8 cellular contexts compared by ENCODE assay signal in genomic region chr16:25031441-25032307, GRCh38. TPM values are rescaled to one million over a fixed set of nuclear protein-coding genes. Genes with fewer than 3 reads are reported as not detected.
A peak's percentile ranks its signal among the peaks of the same experiment; 100 is the strongest.
DNase-seq lines count a peak whose midpoint lies in the region; ATAC-seq and TF ChIP-seq lines count a peak whose summit lies in the region.

No MANE protein-coding gene starts in this region.

- no peak overlapping the region for H3K27ac ChIP-seq in ovary
- H3K27ac ChIP-seq in tibial artery = peak overlapping the region; percentile 45 to 73

- no peaks in the 10 kb centered on the region for H3K9me3 Mint-ChIP-seq in activated naive CD8-positive, alpha-beta T cell treated with anti-CD3 and anti-CD28 coated beads, Interleukin-2, amount 10 ng/mL, durations not matched to agents 7 days and 5 days

- peak overlapping the region; percentile 96 for H3K4me3 Mint-ChIP-seq in activated naive CD8-positive, alpha-beta T cell treated with anti-CD3 and anti-CD28 coated beads, Interleukin-2, amount 10 ng/mL, durations not matched to agents 7 days and 5 days

- H3K4me3 ChIP-seq in ovary (peak overlapping the region; percentile 83), tibial artery (peak overlapping the region; percentile 75 to 82)

- H3K36me3 ChIP-seq in ovary = no peaks in the 10 kb centered on the region
- no peaks in the 10 kb centered on the region for H3K36me3 ChIP-seq in tibial artery

- no peak for TF ChIP-seq EP300 in ovary (IDR thresholded peaks at IDR 0.05)

- peak; percentile 98 for ATAC-seq in HG02642 (IDR thresholded peaks at IDR 0.05; ENCODE audit: poor library complexity, unreplicated experiment)
- ATAC-seq in activated naive CD8-positive, alpha-beta T cell treated with anti-CD3 and anti-CD28 coated beads, Interleukin-2, amount 10 ng/mL, durations not matched to agents 7 days and 5 days (ENCODE audit: low read depth) = peak; percentile 100
- ATAC-seq in Right ventricle myocardium superior (ENCODE audit: poor library complexity) = peak; percentile 99

- H3K27me3 Mint-ChIP-seq in activated naive CD8-positive, alpha-beta T cell treated with anti-CD3 and anti-CD28 coated beads, Interleukin-2, amount 10 ng/mL, durations not matched to agents 7 days and 5 days = no peaks in the 10 kb centered on the region

- DNase-seq in NCI-H1105 (lab: John Stamatoyannopoulos, UW) (peak; percentile 92), SKM-1 (lab: John Stamatoyannopoulos, UW; ENCODE audit: unreplicated experiment) (peak; percentile 95), Right ventricle myocardium superior (peak; percentile 90), ovary (peak; percentile 85 to 90 (median 87)), tibial artery (peak; percentile 86 to 93)
- peak; percentile 82 for DNase-seq in activated naive CD8-positive, alpha-beta T cell treated with anti-CD3 and anti-CD28 coated beads, Interleukin-2, amount 10 ng/mL, durations not matched to agents 7 days and 5 days

- no peaks in the 10 kb centered on the region for H3K27me3 ChIP-seq in ovary
- H3K27me3 ChIP-seq in tibial artery = no peaks in the 10 kb centered on the region

- peaks cover 5% of the 10 kb centered on the region for H3K4me1 ChIP-seq in ovary (ENCODE audit: insufficient read depth)
- H3K4me1 ChIP-seq in tibial artery = peaks cover 0 to 28% (median 15%) of the 10 kb centered on the region in 4 donors

- intact Hi-C loops in Right ventricle myocardium superior (cut with DNase I) = no loop called here
- intact Hi-C loops in ovary (cut with DNase I) = no loop called here
- intact Hi-C loops in tibial artery (cut with DNase I; ENCODE audit: low total_unique reads) = loop anchor here (5.0 kb wide), 1 partner anchor 49 kb away; no protein-coding TSS in a partner anchor

- TF ChIP-seq POLR2A in GM10847 (IDR thresholded peaks at IDR 0.05; ENCODE audit: extremely low read depth, insufficient read length) (peak; percentile 67), ovary (IDR thresholded peaks at IDR 0.05) (peak; percentile 16)

- peak overlapping the region; percentile 95 for H3K27ac Mint-ChIP-seq in activated naive CD8-positive, alpha-beta T cell treated with anti-CD3 and anti-CD28 coated beads, Interleukin-2, amount 10 ng/mL, durations not matched to agents 7 days and 5 days

- TF ChIP-seq CTCF in ovary (IDR thresholded peaks at IDR 0.05) = no peak
- no peak for TF ChIP-seq CTCF in tibial artery (IDR thresholded peaks at IDR 0.05)

- H3K36me3 Mint-ChIP-seq in activated naive CD8-positive, alpha-beta T cell treated with anti-CD3 and anti-CD28 coated beads, Interleukin-2, amount 10 ng/mL, durations not matched to agents 7 days and 5 days = no peaks in the 10 kb centered on the region

- peaks cover 28% of the 10 kb centered on the region for H3K4me1 Mint-ChIP-seq in activated naive CD8-positive, alpha-beta T cell treated with anti-CD3 and anti-CD28 coated beads, Interleukin-2, amount 10 ng/mL, durations not matched to agents 7 days and 5 days

- H3K9me3 ChIP-seq in ovary (no peaks in the 10 kb centered on the region), tibial artery (no peaks in the 10 kb centered on the region)

- 1% methylated on average over 51 of the region's 51 CpGs for WGBS in ovary, 3 donors

- POLR2A ChIA-PET in activated naive CD8-positive, alpha-beta T cell treated with anti-CD3 and anti-CD28 coated beads, Interleukin-2, amount 10 ng/mL, durations not matched to agents 7 days and 5 days (lab: Charles Lee) = interaction anchor here (0.6 to 6.0 kb wide), 13 partner anchors 9 to 317 kb away, joined by 3 to 63 read pairs (median 5); partner anchors contain the start of genes ARHGAP17 and LCMT1

RNA-seq across cellular contexts. Expression of gene ARHGAP17, which starts 16.5 kb away (rescaled TPM):
- 10 to 100 TPM; 72.9 to 85.4 TPM for total RNA-seq in activated naive CD8-positive, alpha-beta T cell treated with anti-CD3 and anti-CD28 coated beads, Interleukin-2, amount 10 ng/mL, durations not matched to agents 7 days and 5 days
- 54.8 TPM for total RNA-seq in Right ventricle myocardium superior
- 10 to 100 TPM; 26.8 to 63.8 (median 56.5) TPM for total RNA-seq in ovary
- polyA plus RNA-seq in ovary = 100 to 1,000 TPM in 1 of 2 donors, 10 to 100 TPM in 1; 26.0 to 113 TPM

Comparison
In these comparisons a context has a peak if more than half of its experiments do, and no peak if none do; other contexts are left out.
1. H3K27ac ChIP-seq: peak in tibial artery (2 of 2); none in ovary (0 of 2).
2. Peak in every context shown above with its lines, with median percentiles within 50 percentile points of each other: ATAC-seq and DNase-seq.